Comparison of ENCODE assay signal across 1 cellular context in the genomic region with DNA sequence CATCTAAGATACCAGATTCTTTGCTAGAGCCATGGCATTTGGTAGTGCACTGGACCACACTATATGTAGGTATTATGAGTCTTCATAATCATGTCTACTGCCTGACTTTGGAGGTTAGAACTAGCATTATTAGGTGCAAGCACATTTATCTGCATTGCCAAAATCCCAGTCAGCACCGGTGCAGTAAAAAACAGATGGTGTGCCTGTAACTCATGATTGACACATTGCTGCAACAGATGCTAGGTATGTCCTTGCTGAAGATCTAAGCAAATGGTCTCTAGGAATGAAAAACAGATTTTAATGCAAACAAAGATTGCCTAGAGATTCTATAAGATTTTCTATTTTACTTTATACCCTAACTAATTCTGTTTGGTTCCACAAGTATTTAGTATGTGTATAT.
TF ChIP-seq lines count a peak whose summit lies in the region.

No MANE protein-coding gene starts in this region.

TF ChIP-seq in GM12878, 131 proteins besides CTCF, POLR2A, EP300 and RAD21 (continued from another document):
- TF ChIP-seq, protein P1, sequence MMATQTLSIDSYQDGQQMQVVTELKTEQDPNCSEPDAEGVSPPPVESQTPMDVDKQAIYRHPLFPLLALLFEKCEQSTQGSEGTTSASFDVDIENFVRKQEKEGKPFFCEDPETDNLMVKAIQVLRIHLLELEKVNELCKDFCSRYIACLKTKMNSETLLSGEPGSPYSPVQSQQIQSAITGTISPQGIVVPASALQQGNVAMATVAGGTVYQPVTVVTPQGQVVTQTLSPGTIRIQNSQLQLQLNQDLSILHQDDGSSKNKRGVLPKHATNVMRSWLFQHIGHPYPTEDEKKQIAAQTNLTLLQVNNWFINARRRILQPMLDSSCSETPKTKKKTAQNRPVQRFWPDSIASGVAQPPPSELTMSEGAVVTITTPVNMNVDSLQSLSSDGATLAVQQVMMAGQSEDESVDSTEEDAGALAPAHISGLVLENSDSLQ (IDR thresholded peaks at IDR 0.05) = peak; percentile 40; the same call in 1 of the 2 replicates
- TF ChIP-seq ATF2 (IDR thresholded peaks at IDR 0.05; ENCODE audit: low read length) = no peak
- no peak for TF ChIP-seq NFIC (IDR thresholded peaks at IDR 0.05; ENCODE audit: low read depth, low read length)
- no peak for TF ChIP-seq BHLHE40 (IDR thresholded peaks at IDR 0.05; ENCODE audit: borderline replicate concordance in 1 of 2, low read depth in 2 of 2, low read length in 1 of 2)
- TF ChIP-seq, protein P2, sequence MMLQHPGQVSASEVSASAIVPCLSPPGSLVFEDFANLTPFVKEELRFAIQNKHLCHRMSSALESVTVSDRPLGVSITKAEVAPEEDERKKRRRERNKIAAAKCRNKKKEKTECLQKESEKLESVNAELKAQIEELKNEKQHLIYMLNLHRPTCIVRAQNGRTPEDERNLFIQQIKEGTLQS (IDR thresholded peaks at IDR 0.05; ENCODE audit: borderline replicate concordance, extremely low read depth, low read depth, low read length) = no peak
